In the genomic region with DNA sequence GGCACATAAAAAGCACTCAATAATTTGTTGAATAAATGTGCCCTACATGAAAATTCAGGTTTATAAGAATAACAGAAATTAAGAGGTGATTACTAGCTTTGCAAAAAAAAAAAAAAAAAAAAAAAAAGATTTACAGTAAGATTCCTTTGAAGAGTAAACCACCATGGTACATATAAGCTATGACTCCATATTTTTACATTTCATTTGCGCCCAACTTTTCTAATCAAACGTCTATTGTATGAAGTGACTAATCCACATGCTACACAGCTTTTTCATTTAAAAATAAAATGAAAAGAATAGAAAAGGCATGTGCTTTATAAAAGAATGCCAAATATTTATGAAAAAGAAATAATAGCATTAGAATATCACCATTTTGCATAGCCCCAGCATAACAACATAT, we compare ENCODE assay signal across 8 cellular contexts. TPM values are rescaled to one million over a fixed set of nuclear protein-coding genes. Genes with fewer than 3 reads are reported as not detected.
"Had no signal": no experiment of that assay in that cellular context is flagged by ENCODE, and none has a peak within 500 bp of the region (broad histone marks: within the 10 kb centered on the region; RNA-seq: fewer than 3 reads in every experiment).

A gene with protein sequence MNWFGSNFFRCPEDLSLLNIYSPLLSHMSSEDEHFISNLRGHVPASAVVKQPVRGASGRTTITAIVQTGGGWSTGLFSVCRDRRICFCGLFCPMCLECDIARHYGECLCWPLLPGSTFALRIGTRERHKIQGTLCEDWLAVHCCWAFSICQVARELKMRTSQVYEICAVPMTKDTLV (minus strand): TSS at position 101 of the 400 bp plus-strand sequence. CDS start 1,266 bp downstream, outside the sequence.

- FAIRE-seq: G401.6, GM12878, GM12891, GM18507, GM19239 had no signal

- H3K4me3 ChIP-seq: GM12878 had no signal

- ATAC-seq: GM12878 had no signal

- DNase-seq: GDM1, GF-D8 had no signal

RNA-seq across cellular contexts. Expression of the gene that starts here (rescaled TPM):
- total RNA-seq: G401 had no signal
